20 cellular contexts compared by ENCODE assay signal in genomic region chr4:101229116-101229515, GRCh38.
DNase-seq lines count a peak whose midpoint lies in the region; ATAC-seq and TF ChIP-seq lines count a peak whose summit lies in the region.
"Had no signal": no experiment of that assay in that cellular context is flagged by ENCODE, and none has a peak within 500 bp of the region (broad histone marks: within the 10 kb centered on the region; RNA-seq: fewer than 3 reads in every experiment).

No MANE protein-coding gene starts in this region.

- no peaks in the 10 kb centered on the region for H3K36me3 ChIP-seq in effector memory CD4-positive, alpha-beta T cell (ENCODE audit: control insufficient read depth, insufficient read depth, low read length)
- H3K36me3 ChIP-seq: spleen, vagina had no signal

- H3K4me3 ChIP-seq in AG10803 (ENCODE audit: low read length) (no peak overlapping the region), choroid plexus epithelial cell (ENCODE audit: low read depth, low read length) (no peak overlapping the region)
- no peak overlapping the region for H3K4me3 ChIP-seq in effector memory CD4-positive, alpha-beta T cell (ENCODE audit: insufficient read depth, low read depth, low read length, poor library complexity, severe bottlenecking)
- H3K4me3 ChIP-seq: spleen, vagina had no signal

- H3K27me3 ChIP-seq in effector memory CD4-positive, alpha-beta T cell (replicated peaks; ENCODE audit: control insufficient read depth, insufficient read depth, low read length, poor library complexity, severe bottlenecking): no peaks in the 10 kb centered on the region
- H3K27me3 ChIP-seq: spleen, vagina had no signal

- no peak for ATAC-seq in HG02970 (IDR thresholded peaks at IDR 0.05; ENCODE audit: low FRiP score, unreplicated experiment)
- ATAC-seq: activated CD8-positive, alpha-beta T cell treated with anti-CD3 and anti-CD28 coated beads for 36 hours had no signal

- H3K4me1 ChIP-seq in effector memory CD4-positive, alpha-beta T cell (ENCODE audit: control insufficient read depth, insufficient read depth, low read length, poor library complexity, severe bottlenecking): no peaks in the 10 kb centered on the region

- no peaks in the 10 kb centered on the region for H3K9me3 ChIP-seq in effector memory CD4-positive, alpha-beta T cell (ENCODE audit: control insufficient read depth, low read length)
- H3K9me3 ChIP-seq: vagina had no signal

- TF ChIP-seq CTCF in AG10803 (conservative IDR thresholded peaks at IDR 0.05; ENCODE audit: low read length) (no peak), choroid plexus epithelial cell (conservative IDR thresholded peaks at IDR 0.05; ENCODE audit: low read depth, low read length) (no peak)

- peak; percentile 82 for DNase-seq in AG10803 (ENCODE audit: low read depth)
- peak; percentile 64 for DNase-seq in OCI-M1 (lab: John Stamatoyannopoulos, UW)
- peak; percentile 84 for DNase-seq in choroid plexus epithelial cell (ENCODE audit: low read depth)
- peak; percentile 44 for DNase-seq in non-pigmented ciliary epithelial cell (ENCODE audit: low read depth)
- no peak for DNase-seq in OCI-M2 (lab: John Stamatoyannopoulos, UW; ENCODE audit: unreplicated experiment)
- no peak for DNase-seq in foreskin melanocyte
- no peak for DNase-seq in effector memory CD4-positive, alpha-beta T cell
- DNase-seq: activated CD8-positive, alpha-beta T cell treated with anti-CD3 and anti-CD28 coated beads for 36 hours; activated naive CD4-positive, alpha-beta T cell treated with anti-CD3 and anti-CD28 coated beads, Interleukin-2, amount 50 U/mL, for 16 hours; activated T-cell treated with anti-CD3 and anti-CD28 coated beads, Interleukin-2, amount 50 U/mL, for 24 hours; COR-L47; dermis blood vessel endothelial cell; glutamatergic neuron; GOT3; NCI-H1417; spleen; stimulated activated CD4-positive, alpha-beta T cell treated with anti-CD3 and anti-CD28 coated beads, Interleukin-4, amount 100 ng/mL, for 4 hours; substantia nigra had no signal

- H3K27ac ChIP-seq in effector memory CD4-positive, alpha-beta T cell (ENCODE audit: insufficient read depth, low read length, poor library complexity, severe bottlenecking): no peak overlapping the region
- H3K27ac ChIP-seq: spleen, vagina had no signal

Comparison
In these comparisons a context has a peak if more than half of its experiments do, and no peak if none do; other contexts are left out.
1. DNase-seq: peak in AG10803 (single experiment), OCI-M1 (single experiment), choroid plexus epithelial cell (single experiment) and non-pigmented ciliary epithelial cell (single experiment); none in OCI-M2 (single experiment), foreskin melanocyte (single experiment) and effector memory CD4-positive, alpha-beta T cell (0 of 3).